In genomic region chr19:13852167-13852707, GRCh38 we compare ENCODE assay signal across 9 cellular contexts. TPM values are rescaled to one million over a fixed set of nuclear protein-coding genes. Genes with fewer than 3 reads are reported as not detected.
DNase-seq lines count a peak whose midpoint lies in the region; ATAC-seq, FAIRE-seq and TF ChIP-seq lines count a peak whose summit lies in the region.
"Not testable (repeated sequence)": the region's sequence is repeated elsewhere in the genome, so short reads cannot be mapped to it uniquely, and the experiment has no call there.
"Had no signal": no experiment of that assay in that cellular context is flagged by ENCODE, and none has a peak within 500 bp of the region (broad histone marks: within the 10 kb centered on the region; RNA-seq: fewer than 3 reads in every experiment).

No MANE protein-coding gene starts in this region.

- H3K4me1 Mint-ChIP-seq in progenitor cell of endocrine pancreas (ENCODE audit: low read depth) = peaks cover 15% of the 10 kb centered on the region

- H3K27ac Mint-ChIP-seq in progenitor cell of endocrine pancreas = peak overlapping the region; percentile 29

- intact Hi-C loops in breast epithelium (cut with DNase I; ENCODE audit: low total_unique reads) = not testable (repeated sequence)

- not testable (repeated sequence) for TF ChIP-seq CTCF in A549 (IDR thresholded peaks at IDR 0.05); RWPE2 (IDR thresholded peaks at IDR 0.05; ENCODE audit: poor library complexity, severe bottlenecking); breast epithelium (IDR thresholded peaks at IDR 0.05); gastroesophageal sphincter (IDR thresholded peaks at IDR 0.05); lung (IDR thresholded peaks at IDR 0.05; ENCODE audit: control extremely low read depth, extremely low read depth); progenitor cell of endocrine pancreas (IDR thresholded peaks at IDR 0.05; ENCODE audit: unreplicated experiment); thoracic aorta (IDR thresholded peaks at IDR 0.05)

- H3K36me3 ChIP-seq in HUES6 (ENCODE audit: control insufficient read depth, insufficient read depth, low read length); RWPE2 (ENCODE audit: low read depth); breast epithelium; gastroesophageal sphincter; lung (ENCODE audit: control insufficient read depth in 2 of 2, insufficient read depth in 2 of 2, low read length in 2 of 2); thoracic aorta: not testable (repeated sequence)

- TF ChIP-seq POLR2A in A549 (IDR thresholded peaks at IDR 0.05; ENCODE audit: low read length); breast epithelium (IDR thresholded peaks at IDR 0.05); gastroesophageal sphincter (IDR thresholded peaks at IDR 0.05): not testable (repeated sequence)

- peaks cover 74% of the 10 kb centered on the region for H3K4me1 ChIP-seq in A549
- H3K4me1 ChIP-seq in HUES6 (ENCODE audit: control insufficient read depth, insufficient read depth, low read length) = peaks cover 29% of the 10 kb centered on the region
- peaks cover 37% of the 10 kb centered on the region for H3K4me1 ChIP-seq in RWPE2 (ENCODE audit: insufficient read depth, poor library complexity, severe bottlenecking)
- H3K4me1 ChIP-seq in breast epithelium = not testable (repeated sequence)
- peaks cover 0 to 66% (median 21%) of the 10 kb centered on the region in 3 donors for H3K4me1 ChIP-seq in gastroesophageal sphincter
- peaks cover 4 to 20% of the 10 kb centered on the region in 2 donors for H3K4me1 ChIP-seq in lung (ENCODE audit: control insufficient read depth in 2 of 2, insufficient read depth in 2 of 2, low read length in 2 of 2)
- H3K4me1 ChIP-seq in thoracic aorta (ENCODE audit: control insufficient read depth in 1 of 2, low read depth in 2 of 2) = peaks cover 39 to 59% of the 10 kb centered on the region in 2 donors

- peak overlapping the region; percentile 93 for H3K4me2 ChIP-seq in A549

- not testable (repeated sequence) for H3K4me3 ChIP-seq in A549; HUES6 (ENCODE audit: low read depth, low read length); RWPE2 (ENCODE audit: severe bottlenecking); breast epithelium; gastroesophageal sphincter; lung; thoracic aorta

- H3K36me3 Mint-ChIP-seq in progenitor cell of endocrine pancreas (ENCODE audit: insufficient read depth) = not testable (repeated sequence)

- TF ChIP-seq RAD21 in A549 (conservative IDR thresholded peaks at IDR 0.05 in 1 of 2, IDR thresholded peaks at IDR 0.05 in 1 of 2) = not testable (repeated sequence)

- not testable (repeated sequence) for H3K27me3 Mint-ChIP-seq in progenitor cell of endocrine pancreas

- H3K27ac ChIP-seq in A549 (peak overlapping the region; percentile 100), RWPE2 (ENCODE audit: poor library complexity, severe bottlenecking) (peak overlapping the region; percentile 98), breast epithelium (peak overlapping the region; percentile 64 to 100), gastroesophageal sphincter (peak overlapping the region; percentile 97 to 100 (median 100)), lung (ENCODE audit: low read depth in 1 of 2, low read length in 1 of 2) (peak overlapping the region; percentile 42 to 53), thoracic aorta (peak overlapping the region; percentile 99 to 100)
- not testable (repeated sequence) for H3K27ac ChIP-seq in HUES6 (ENCODE audit: low read depth, low read length)

- not testable (repeated sequence) for H3K4me3 Mint-ChIP-seq in progenitor cell of endocrine pancreas (ENCODE audit: low read depth)

- DNase-seq in A549 (ENCODE audit: low read depth in 1 of 2, low spot score in 1 of 2); RWPE2 (ENCODE audit: low spot score); breast epithelium (ENCODE audit: low spot score in 2 of 2); lung (ENCODE audit: low spot score); progenitor cell of endocrine pancreas (ENCODE audit: low spot score, unreplicated experiment); thoracic aorta (ENCODE audit: low spot score): not testable (repeated sequence)

- CTCF ChIA-PET in A549 (lab: Yijun Ruan, JAX) = interaction anchor here (0.6 to 20.6 kb wide), 6 partner anchors 9 to 229 kb away, joined by 3 to 271 read pairs (median 3); no protein-coding TSS in a partner anchor

- peak overlapping the region; percentile 35 for H3K9ac ChIP-seq in HUES6 (ENCODE audit: low read length)

- 47% methylated on average over 12 of the region's 12 CpGs for WGBS in A549 (ENCODE audit: missing lambda C conversion rate)
- 66 to 70% methylated on average over 2 to 11 of the region's 12 CpGs for WGBS in gastroesophageal sphincter (ENCODE audit: low coverage in 1 of 2), 2 donors
- 84 to 92% methylated on average over 12 of the region's 12 CpGs for WGBS in lung, 2 donors

- H3K9me3 Mint-ChIP-seq in progenitor cell of endocrine pancreas (ENCODE audit: low read depth) = not testable (repeated sequence)

- not testable (repeated sequence) for FAIRE-seq in A549 (lab: Jason Lieb, UNC)

- ATAC-seq in A549; RWPE2 (ENCODE audit: low read depth); gastroesophageal sphincter; lung (ENCODE audit: insufficient read depth, low FRiP score); thoracic aorta (ENCODE audit: insufficient number of reproducible peaks, low FRiP score, low read depth): not testable (repeated sequence)

- POLR2A ChIA-PET in A549 (lab: Yijun Ruan, JAX) = interaction anchor here (1.3 to 2.1 kb wide), 4 partner anchors 10 to 18 kb away, joined by 3 to 10 read pairs (median 6); no protein-coding TSS in a partner anchor

- not testable (repeated sequence) for H3K27me3 ChIP-seq in HUES6 (ENCODE audit: control insufficient read depth, insufficient read depth, low read length); RWPE2 (ENCODE audit: insufficient read depth, poor library complexity, severe bottlenecking); breast epithelium; gastroesophageal sphincter; lung (ENCODE audit: control insufficient read depth, insufficient read depth); thoracic aorta (replicated peaks; ENCODE audit: insufficient read depth)

- TF ChIP-seq EP300 in A549 (IDR thresholded peaks at IDR 0.05); gastroesophageal sphincter (IDR thresholded peaks at IDR 0.05): not testable (repeated sequence)

- H3K9me3 ChIP-seq in A549; HUES6 (ENCODE audit: control insufficient read depth, insufficient read depth, low read depth, low read length); RWPE2 (ENCODE audit: severe bottlenecking); breast epithelium; gastroesophageal sphincter; lung (ENCODE audit: control insufficient read depth in 2 of 2, insufficient read depth in 1 of 2, low read length in 1 of 2); thoracic aorta: not testable (repeated sequence)

RNA-seq across cellular contexts. Expression of gene NANOS3, which starts 24.7 kb away (rescaled TPM):
- polyA plus RNA-seq in A549 (2011; rRNA removed) = 0.31 and 0.53 TPM in 2 replicates
- 0.79 and 1.8 TPM in 2 replicates for polyA plus RNA-seq in A549 (2012; cell fraction: cytosol; rRNA removed)
- 2.4 and 2.7 TPM in 2 replicates for polyA plus RNA-seq in A549 (2012; cell fraction: nucleus; rRNA removed)
- polyA plus RNA-seq in A549 (2017; fragmentation: RNase III; extraction: RNeasy Plus Mini Kit Qiagen cat#74134 plus additional on column Dnase treatment) = 0.78 to 1.2 TPM (median 1.1 TPM) in 3 replicates
- polyA minus RNA-seq in A549 (2011; rRNA and poly(A)+ RNA removed) = not detected in 2 replicates
- not detected for total RNA-seq in breast epithelium
- total RNA-seq in gastroesophageal sphincter = 1 to 10 TPM in 2 of 4 donors, not detected in 2; 1.1 to 5.0 TPM
- 1 to 10 TPM in 1 of 2 donors, not detected in 1; 1.5 TPM for total RNA-seq in lung
- polyA plus RNA-seq in lung = under 1 TPM; 0.81 to 0.82 TPM
- 9.5 and 10.5 TPM in 2 replicates for total RNA-seq in progenitor cell of endocrine pancreas
- not detected for total RNA-seq in thoracic aorta
- total RNA-seq: B cell had no signal

RNA-seq across cellular contexts. Expression of gene BRME1, which starts 53.7 kb away (rescaled TPM):
- 0.09 and 0.12 TPM in 2 replicates for polyA plus RNA-seq in A549 (2011; rRNA removed)
- polyA plus RNA-seq in A549 (2012; cell fraction: cytosol; rRNA removed) = 0.21 and 0.31 TPM in 2 replicates
- 0.92 and 1.1 TPM in 2 replicates for polyA plus RNA-seq in A549 (2012; cell fraction: nucleus; rRNA removed)
- 1.1 to 2.3 TPM (median 1.2 TPM) in 3 replicates for polyA plus RNA-seq in A549 (2017; fragmentation: RNase III; extraction: RNeasy Plus Mini Kit Qiagen cat#74134 plus additional on column Dnase treatment)
- 0.29 TPM in 2 replicates for polyA minus RNA-seq in A549 (2011; rRNA and poly(A)+ RNA removed)
- total RNA-seq in breast epithelium = 1 to 10 TPM; 1.3 to 6.3 (median 1.6) TPM
- total RNA-seq in gastroesophageal sphincter = 1 to 10 TPM in 3 of 4 donors, not detected in 1; 1.9 to 2.4 (median 2.2) TPM
- 1 to 10 TPM; 2.9 to 3.0 TPM for total RNA-seq in lung
- polyA plus RNA-seq in lung = 1 to 10 TPM; 1.3 to 3.2 TPM
- total RNA-seq in progenitor cell of endocrine pancreas = 6.1 and 8.9 TPM in 2 replicates
- total RNA-seq in thoracic aorta = 1 to 10 TPM in 1 of 2 donors, not detected in 1; 3.7 TPM

RNA-seq across cellular contexts. Expression of gene CC2D1A, which starts 53.8 kb away (rescaled TPM):
- polyA plus RNA-seq in A549 (2011; rRNA removed) (4.7 and 4.8 TPM in 2 replicates), A549 (2017; fragmentation: RNase III; extraction: RNeasy Plus Mini Kit Qiagen cat#74134 plus additional on column Dnase treatment) (13.9 to 15.3 TPM (median 14.0 TPM) in 3 replicates), lung (10 to 100 TPM; 19.3 to 38.9 TPM)
- 10.0 and 12.1 TPM in 2 replicates for polyA plus RNA-seq in A549 (2012; cell fraction: cytosol; rRNA removed)
- polyA plus RNA-seq in A549 (2012; cell fraction: nucleus; rRNA removed) = 28.8 and 38.8 TPM in 2 replicates
- polyA minus RNA-seq in A549 (2011; rRNA and poly(A)+ RNA removed) = 7.6 and 9.0 TPM in 2 replicates
- total RNA-seq in breast epithelium (10 to 100 TPM; 16.6 to 50.1 (median 43.6) TPM), gastroesophageal sphincter (10 to 100 TPM; 15.6 to 36.8 (median 22.4) TPM), lung (10 to 100 TPM; 19.9 to 39.5 TPM), progenitor cell of endocrine pancreas (69.4 and 74.0 TPM in 2 replicates), thoracic aorta (10 to 100 TPM; 29.5 to 38.7 TPM)

RNA-seq across cellular contexts. Expression of gene ZSWIM4, which starts 57.0 kb away (rescaled TPM):
- polyA plus RNA-seq in A549 (2011; rRNA removed) = 1.6 and 1.7 TPM in 2 replicates
- polyA plus RNA-seq in A549 (2012; cell fraction: cytosol; rRNA removed) = 3.0 and 4.5 TPM in 2 replicates
- polyA plus RNA-seq in A549 (2012; cell fraction: nucleus; rRNA removed) = 6.2 and 8.3 TPM in 2 replicates
- polyA plus RNA-seq in A549 (2017; fragmentation: RNase III; extraction: RNeasy Plus Mini Kit Qiagen cat#74134 plus additional on column Dnase treatment) = 3.4 to 3.9 TPM (median 3.7 TPM) in 3 replicates
- polyA minus RNA-seq in A549 (2011; rRNA and poly(A)+ RNA removed) = 2.6 and 3.2 TPM in 2 replicates
- 1 to 10 TPM; 1.1 to 8.5 (median 6.9) TPM for total RNA-seq in breast epithelium
- 1 to 10 TPM; 3.9 to 9.2 (median 4.2) TPM for total RNA-seq in gastroesophageal sphincter
- 10 to 100 TPM in 1 of 2 donors, 1 to 10 TPM in 1; 7.6 to 10.5 TPM for total RNA-seq in lung
- polyA plus RNA-seq in lung = 10 to 100 TPM in 1 of 2 donors, 1 to 10 TPM in 1; 3.7 to 10.0 TPM
- total RNA-seq in progenitor cell of endocrine pancreas = 30.9 and 34.6 TPM in 2 replicates
- total RNA-seq in thoracic aorta = 10 to 100 TPM in 1 of 2 donors, 1 to 10 TPM in 1; 9.5 to 11.8 TPM
